8 cellular contexts compared by ENCODE assay signal in genomic region chr3:88057650-88058321, GRCh38. TPM values are rescaled to one million over a fixed set of nuclear protein-coding genes. Genes with fewer than 3 reads are reported as not detected.
DNase-seq lines count a peak whose midpoint lies in the region; ATAC-seq, FAIRE-seq and TF ChIP-seq lines count a peak whose summit lies in the region.

No MANE protein-coding gene starts in this region.

- H3K27ac ChIP-seq in C4-2B (peak overlapping the region; percentile 92), HL-60 (replicated peaks) (peak overlapping the region; percentile 96), astrocyte (ENCODE audit: low read depth, low read length) (peak overlapping the region; percentile 89), layer of hippocampus (ENCODE audit: low read depth, low read length) (peak overlapping the region; percentile 92), temporal lobe (ENCODE audit: low read depth, low read length) (peak overlapping the region; percentile 90)

- H2AFZ ChIP-seq in astrocyte (ENCODE audit: low read depth, low read length), result peak overlapping the region; percentile 55

- peak overlapping the region; percentile 86 for H3K9ac ChIP-seq in astrocyte (ENCODE audit: low read length)

- H3K79me2 ChIP-seq in astrocyte (ENCODE audit: insufficient read depth, low read length), result peaks cover 67% of the 10 kb centered on the region

- no peaks in the 10 kb centered on the region for H3K27me3 Mint-ChIP-seq in astrocyte (ENCODE audit: low read depth, unreplicated experiment)

- peaks cover 6% of the 10 kb centered on the region for H3K36me3 Mint-ChIP-seq in astrocyte (ENCODE audit: low read depth, unreplicated experiment)

- ATAC-seq in GM21528 (IDR thresholded peaks at IDR 0.05; ENCODE audit: low FRiP score, unreplicated experiment), result no peak

- no peak for FAIRE-seq in astrocyte (lab: Jason Lieb, UNC)

- TF ChIP-seq CTCF in C4-2B (conservative IDR thresholded peaks at IDR 0.05) (peak; percentile 16), HL-60 (IDR thresholded peaks at IDR 0.05; ENCODE audit: insufficient read depth, low read length) (no peak), astrocyte (IDR thresholded peaks at IDR 0.05; ENCODE audit: insufficient read depth, low read depth, low read length) (no peak)

- DNase-seq in HL-60 (ENCODE audit: low read depth in 1 of 2, low spot score in 1 of 2) (no peak), astrocyte (ENCODE audit: low read depth) (peak; percentile 15), DMS79 treated with DMSO at 0.1 percent for 48 hours (lab: John Stamatoyannopoulos, UW) (no peak), GM19240 (ENCODE audit: insufficient read length, low spot score) (no peak)

- H3K4me2 ChIP-seq in astrocyte (ENCODE audit: low read length), result peak overlapping the region; percentile 91

- peaks cover 37% of the 10 kb centered on the region for H4K20me1 ChIP-seq in astrocyte (ENCODE audit: insufficient read depth, low read length)

- H3K4me1 ChIP-seq in astrocyte (ENCODE audit: insufficient read depth, low read length), result no peaks in the 10 kb centered on the region

- H3K4me1 Mint-ChIP-seq in astrocyte (ENCODE audit: low read depth, unreplicated experiment), result peaks cover 18% of the 10 kb centered on the region

- H3K27ac Mint-ChIP-seq in astrocyte (ENCODE audit: unreplicated experiment), result peak overlapping the region; percentile 42

- H3K4me3 Mint-ChIP-seq in astrocyte (ENCODE audit: unreplicated experiment), result peak overlapping the region; percentile 99

- peaks cover 21% of the 10 kb centered on the region for H3K36me3 ChIP-seq in astrocyte (ENCODE audit: insufficient read depth, low read length)

- no peaks in the 10 kb centered on the region for H3K9me3 Mint-ChIP-seq in astrocyte (ENCODE audit: unreplicated experiment)

- H3K27me3 ChIP-seq in HL-60 (ENCODE audit: insufficient read depth, poor library complexity, severe bottlenecking) (no peaks in the 10 kb centered on the region), astrocyte (ENCODE audit: insufficient read depth, low read length) (no peaks in the 10 kb centered on the region), layer of hippocampus (ENCODE audit: control insufficient read depth, insufficient read depth, low read length) (no peaks in the 10 kb centered on the region)

- no peaks in the 10 kb centered on the region for H3K9me3 ChIP-seq in astrocyte (ENCODE audit: insufficient read depth, low read depth, low read length)

- H3K4me3 ChIP-seq in HL-60 (replicated peaks; ENCODE audit: insufficient read depth, low read length) (peak overlapping the region; percentile 75), astrocyte (ENCODE audit: insufficient read depth, low read depth, low read length) (peak overlapping the region; percentile 98)

RNA-seq across cellular contexts. Expression of gene CGGBP1, which starts 1.0 kb away (rescaled TPM):
- total RNA-seq in astrocyte (59.5 and 59.8 TPM in 2 replicates), temporal lobe (101 TPM)

RNA-seq across cellular contexts. Expression of gene ZNF654, which starts 1.3 kb away (rescaled TPM):
- 18.7 and 19.1 TPM in 2 replicates for total RNA-seq in astrocyte
- 25.8 TPM for total RNA-seq in temporal lobe
